18 cellular contexts compared by ENCODE assay signal in the genomic region with DNA sequence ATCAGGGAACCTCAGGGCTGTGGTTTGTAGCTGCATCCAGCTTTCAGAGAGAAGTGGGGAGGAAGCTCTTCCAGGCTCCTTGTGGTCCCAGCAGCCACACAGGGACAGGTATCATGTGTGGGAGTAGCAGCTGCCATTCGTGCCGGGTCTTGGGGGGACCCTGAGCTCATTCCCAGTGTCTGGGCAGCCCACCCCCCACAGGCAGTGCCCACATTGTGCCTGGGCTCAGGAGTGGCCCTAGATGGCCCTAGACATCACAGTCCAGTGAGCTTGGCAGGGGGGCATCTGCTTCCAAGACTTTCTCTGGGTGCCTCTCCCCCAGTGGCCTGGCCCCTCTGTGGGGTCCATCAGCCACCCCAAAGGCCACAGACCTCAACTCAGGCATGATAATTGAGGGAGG.
"Had no signal": no experiment of that assay in that cellular context is flagged by ENCODE, and none has a peak within 500 bp of the region (broad histone marks: within the 10 kb centered on the region; RNA-seq: fewer than 3 reads in every experiment).

No MANE protein-coding gene starts in this region.

- H3K36me3 ChIP-seq: colonic mucosa, thoracic aorta, uterus had no signal

- H3K27me3 ChIP-seq: colonic mucosa, uterus had no signal

- H3K4me3 Mint-ChIP-seq: activated CD4-positive, alpha-beta memory T cell treated with anti-CD3 and anti-CD28 coated beads for 36 hours; activated CD4-positive, alpha-beta T cell treated with anti-CD3 and anti-CD28 coated beads for 36 hours; activated naive CD8-positive, alpha-beta T cell treated with anti-CD3 and anti-CD28 coated beads, Interleukin-2, amount 50 U/mL, for 24 hours; activated T-helper 1 cell treated with anti-CD3 and anti-CD28 coated beads, Interleukin-12 subunit alpha, Interleukin-12 subunit beta, Interleukin-2, Interleukin-4 antibody, amounts not matched to agents 30 ng/mL and 10 ng/mL and 1 ng/mL, durations not matched to agents 14 hours and 24 hours and 36 hours; natural killer cell treated with Interleukin-12 subunit alpha and Interleukin-12 subunit beta and Interleukin-15 and Interleukin-18, amount 100 ng/mL, for 72 hours; stimulated activated naive CD8-positive, alpha-beta T cell treated with anti-CD3 and anti-CD28 coated beads, Interleukin-15, amount 100 ng/mL, for 72 hours had no signal

- H3K4me1 Mint-ChIP-seq: activated CD4-positive, alpha-beta T cell treated with anti-CD3 and anti-CD28 coated beads for 36 hours; activated naive CD8-positive, alpha-beta T cell treated with anti-CD3 and anti-CD28 coated beads, Interleukin-2, amount 50 U/mL, for 24 hours; stimulated activated naive CD8-positive, alpha-beta T cell treated with anti-CD3 and anti-CD28 coated beads, Interleukin-15, amount 100 ng/mL, for 72 hours had no signal

- ATAC-seq: activated CD4-positive, alpha-beta T cell treated with anti-CD3 and anti-CD28 coated beads for 36 hours; activated naive CD8-positive, alpha-beta T cell treated with anti-CD3 and anti-CD28 coated beads, Interleukin-2, amount 50 U/mL, for 24 hours; esophagus mucosa; natural killer cell treated with Interleukin-12 subunit alpha and Interleukin-12 subunit beta and Interleukin-15 and Interleukin-18, amount 100 ng/mL, for 72 hours; right cardiac atrium; SK-N-SH treated with all-trans-retinoic acid at 6 μM for 48 hours; stimulated activated naive CD8-positive, alpha-beta T cell treated with anti-CD3 and anti-CD28 coated beads, Interleukin-15, amount 100 ng/mL, for 72 hours had no signal

- H3K4me1 ChIP-seq: colonic mucosa, uterus had no signal

- H3K27ac Mint-ChIP-seq: activated CD4-positive, alpha-beta memory T cell treated with anti-CD3 and anti-CD28 coated beads for 36 hours; activated CD4-positive, alpha-beta T cell treated with anti-CD3 and anti-CD28 coated beads for 36 hours; activated naive CD8-positive, alpha-beta T cell treated with anti-CD3 and anti-CD28 coated beads, Interleukin-2, amount 50 U/mL, for 24 hours; activated T-helper 1 cell treated with anti-CD3 and anti-CD28 coated beads, Interleukin-12 subunit alpha, Interleukin-12 subunit beta, Interleukin-2, Interleukin-4 antibody, amounts not matched to agents 30 ng/mL and 10 ng/mL and 1 ng/mL, durations not matched to agents 14 hours and 24 hours and 36 hours; natural killer cell treated with Interleukin-12 subunit alpha and Interleukin-12 subunit beta and Interleukin-15 and Interleukin-18, amount 100 ng/mL, for 72 hours; progenitor cell of endocrine pancreas; stimulated activated naive CD8-positive, alpha-beta T cell treated with anti-CD3 and anti-CD28 coated beads, Interleukin-15, amount 100 ng/mL, for 72 hours had no signal

- DNase-seq: activated CD4-positive, alpha-beta memory T cell treated with anti-CD3 and anti-CD28 coated beads for 36 hours; activated naive CD4-positive, alpha-beta T cell treated with Interleukin-2 at 50 U/mL for 16 hours; activated naive CD8-positive, alpha-beta T cell treated with anti-CD3 and anti-CD28 coated beads, Interleukin-2, amount 50 U/mL, for 24 hours; colonic mucosa; mesenchymal stem cell; stimulated activated naive CD8-positive, alpha-beta T cell treated with anti-CD3 and anti-CD28 coated beads, Interleukin-15, amount 100 ng/mL, for 72 hours; T-helper 1 cell; T1000 had no signal

- H3K36me3 Mint-ChIP-seq: activated CD4-positive, alpha-beta memory T cell treated with anti-CD3 and anti-CD28 coated beads for 36 hours; natural killer cell treated with Interleukin-12 subunit alpha and Interleukin-12 subunit beta and Interleukin-15 and Interleukin-18, amount 100 ng/mL, for 72 hours had no signal

- H3K9me3 ChIP-seq: colonic mucosa, thoracic aorta, uterus had no signal

- H3K4me3 ChIP-seq: colonic mucosa, thoracic aorta, uterus had no signal

- H3K27ac ChIP-seq: colonic mucosa, thoracic aorta, uterus had no signal

- H3K9me3 Mint-ChIP-seq: activated CD4-positive, alpha-beta memory T cell treated with anti-CD3 and anti-CD28 coated beads for 36 hours; activated naive CD8-positive, alpha-beta T cell treated with anti-CD3 and anti-CD28 coated beads, Interleukin-2, amount 50 U/mL, for 24 hours; activated T-helper 1 cell treated with anti-CD3 and anti-CD28 coated beads, Interleukin-12 subunit alpha, Interleukin-12 subunit beta, Interleukin-2, Interleukin-4 antibody, amounts not matched to agents 30 ng/mL and 10 ng/mL and 1 ng/mL, durations not matched to agents 14 hours and 24 hours and 36 hours; natural killer cell treated with Interleukin-12 subunit alpha and Interleukin-12 subunit beta and Interleukin-15 and Interleukin-18, amount 100 ng/mL, for 72 hours; stimulated activated naive CD8-positive, alpha-beta T cell treated with anti-CD3 and anti-CD28 coated beads, Interleukin-15, amount 100 ng/mL, for 72 hours had no signal

- FAIRE-seq: astrocyte had no signal
